ENCODE assay signal across 23 cellular contexts in the genomic region with DNA sequence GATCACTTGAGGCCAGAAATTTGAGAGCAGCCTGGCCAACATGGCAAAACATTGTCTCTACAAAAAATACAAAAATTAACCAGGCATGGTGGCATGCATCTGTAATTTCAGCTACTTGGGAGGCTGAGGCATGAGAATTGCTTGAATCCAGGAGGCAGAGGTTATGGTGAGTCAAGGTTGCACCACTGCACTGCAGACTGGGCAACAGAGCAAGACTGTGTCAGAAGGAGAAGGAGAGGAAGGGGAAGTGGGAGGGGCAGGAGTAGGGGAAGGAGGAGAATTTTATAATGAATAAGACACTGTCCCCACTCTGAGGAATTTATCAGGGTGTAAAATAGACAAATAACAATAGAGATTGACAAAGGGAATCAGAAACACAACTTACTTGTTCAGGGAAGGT.
"Had no signal": no experiment of that assay in that cellular context is flagged by ENCODE, and none has a peak within 500 bp of the region (broad histone marks: within the 10 kb centered on the region; RNA-seq: fewer than 3 reads in every experiment).

No MANE protein-coding gene starts in this region.

- H3K27ac ChIP-seq: colonic mucosa, esophagus muscularis mucosa, foreskin keratinocyte, gastrocnemius medialis, heart right ventricle, left lung, lower lobe of right lung had no signal

- DNase-seq: colonic mucosa; cortex of kidney; effector CD8-positive, alpha-beta T cell; effector memory CD8-positive, alpha-beta T cell; endodermal cell; foreskin keratinocyte; gastrocnemius medialis; glutamatergic neuron; head of caudate nucleus; heart right ventricle; hippocampal formation; left colon; left lung; left ventricle myocardium superior; lower lobe of right lung; mesenchymal stem cell; mucosa of descending colon; naive B cell; naive thymus-derived CD8-positive, alpha-beta T cell had no signal

- FAIRE-seq: endometrium, islet of Langerhans, keratinocyte had no signal

- H3K4me1 ChIP-seq: colonic mucosa, esophagus muscularis mucosa, gastrocnemius medialis, heart right ventricle, left lung, lower lobe of right lung had no signal

- H3K27me3 ChIP-seq: colonic mucosa, esophagus muscularis mucosa, foreskin keratinocyte, gastrocnemius medialis had no signal

- H3K9me3 ChIP-seq: colonic mucosa, gastrocnemius medialis, mucosa of descending colon had no signal

- H3K36me3 ChIP-seq: colonic mucosa, esophagus muscularis mucosa, gastrocnemius medialis, heart right ventricle, left lung, lower lobe of right lung had no signal

- ATAC-seq: effector memory CD8-positive, alpha-beta T cell; foreskin keratinocyte; gastrocnemius medialis; heart right ventricle; left colon; left ventricle myocardium superior; mucosa of descending colon; naive thymus-derived CD8-positive, alpha-beta T cell had no signal

- H3K4me3 ChIP-seq: colonic mucosa, esophagus muscularis mucosa, gastrocnemius medialis, heart right ventricle, left lung, lower lobe of right lung, mucosa of descending colon had no signal
